ENCODE assay signal across 28 cellular contexts in the genomic region with DNA sequence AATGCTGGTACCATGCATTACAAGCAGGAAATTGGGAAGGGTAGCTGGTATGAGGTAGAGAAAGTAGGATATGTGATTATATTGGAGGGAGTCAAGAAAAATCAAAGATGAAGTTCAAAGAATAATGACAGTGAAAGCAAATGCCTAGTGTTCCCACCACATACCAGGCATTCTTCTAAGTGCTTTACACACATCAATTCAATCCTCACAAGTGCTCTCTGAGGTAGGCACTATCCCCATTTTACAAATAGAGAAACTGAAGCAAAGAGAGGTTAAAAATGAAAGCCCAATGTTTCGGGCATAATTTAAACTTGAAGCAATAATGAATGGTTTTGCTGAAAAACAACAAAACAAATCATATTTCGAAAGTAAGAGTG.
"Had no signal": no experiment of that assay in that cellular context is flagged by ENCODE, and none has a peak within 500 bp of the region (broad histone marks: within the 10 kb centered on the region; RNA-seq: fewer than 3 reads in every experiment).

No MANE protein-coding gene starts in this region.

- H3K9me3 ChIP-seq: MG63, Peyer's patch, SJSA1 had no signal

- ATAC-seq: activated T-cell treated with anti-CD3 and anti-CD28 coated beads, Interleukin-2, amount 50 U/mL, for 4 hours; SK-N-SH treated with all-trans-retinoic acid at 6 μM for 48 hours; WTC11 had no signal

- DNase-seq: activated CD4-positive, alpha-beta memory T cell treated with anti-CD3 and anti-CD28 coated beads for 36 hours; activated CD4-positive, alpha-beta T cell treated with anti-CD3 and anti-CD28 coated beads, Interleukin-2, amount 10 ng/mL, durations not matched to agents 7 days and 5 days; activated CD4-positive, CD25-positive, alpha-beta regulatory T cell treated with anti-CD3 and anti-CD28 coated beads, Interleukin-2, amount 50 U/mL, for 72 hours; activated CD8-positive, alpha-beta memory T cell treated with anti-CD3 and anti-CD28 coated beads for 24 hours; activated gamma-delta T cell; activated naive CD4-positive, alpha-beta T cell treated with anti-CD3 and anti-CD28 coated beads for 36 hours; activated T-cell treated with anti-CD3 and anti-CD28 coated beads, Interleukin-2, amount 50 U/mL, for 4 hours; cerebellar nuclear complex; KG1; MG63; MV-4-11; NCI-H1092 treated with DMSO at 0.1 percent for 48 hours; NCI-H1417 treated with DMSO at 0.1 percent for 48 hours; NCI-H1694; NCI-H2029; NCI-H2107; NCI-H2171 treated with DMSO at 0.1 percent for 48 hours; NCI-H345; NCI-H510A; NCI-H69; NK-92 treated with Interleukin-12 subunit alpha and Interleukin-12 subunit beta, amount 100 ng/mL, for 24 hours; Peyer's patch; SHP77; SW 1271 had no signal

- H3K36me3 ChIP-seq: MG63, Peyer's patch, SJSA1 had no signal

- H3K27ac ChIP-seq: Peyer's patch, RWPE1, SJSA1 had no signal

- H3K4me3 ChIP-seq: MG63, Peyer's patch, SJSA1 had no signal

- H3K4me1 ChIP-seq: Peyer's patch, SJSA1 had no signal

- H3K27me3 ChIP-seq: MG63, Peyer's patch had no signal
